2 cellular contexts compared by ENCODE assay signal in genomic region chr9:112750111-112750766, GRCh38.
A peak's percentile ranks its signal among the peaks of the same experiment; 100 is the strongest.
TF ChIP-seq lines count a peak whose summit lies in the region.

Gene SNX30 (plus strand): TSS chr9:112750760. CDS start chr9:112751002, 242 bp downstream.

TF ChIP-seq in A549, 52 proteins besides CTCF, POLR2A, EP300 and RAD21 (continued from another document and continues in another):
- TF ChIP-seq REST (IDR thresholded peaks at IDR 0.05) (no peak), ELK1 (IDR thresholded peaks at IDR 0.05; ENCODE audit: low read depth, low read length) (no peak), MAZ (IDR thresholded peaks at IDR 0.05; ENCODE audit: borderline replicate concordance, low read depth, low read length) (0 out of 2 replicates have a peak, but pooled peaks have one; percentile 62), BCL3 (IDR thresholded peaks at IDR 0.05) (peak; percentile 85; the same call in 1 of the 3 replicates), TP53 (CRISPR knock-in tag; IDR thresholded peaks at IDR 0.05) (0 out of 2 replicates have a peak, but pooled peaks have one; percentile 66), JUN (IDR thresholded peaks at IDR 0.05) (peak; percentile 83 to 85), PHF8 (IDR thresholded peaks at IDR 0.05; ENCODE audit: borderline replicate concordance, low read depth) (peak; percentile 92), ZFP36 (IDR thresholded peaks at IDR 0.05; ENCODE audit: borderline replicate concordance, partially characterized antibody) (no peak), ZNF302 (CRISPR knock-in tag; IDR thresholded peaks at IDR 0.05) (no peak), E2F6 (IDR thresholded peaks at IDR 0.05; ENCODE audit: borderline replicate concordance, low read depth) (peak; percentile 87), ZSCAN20 (CRISPR knock-in tag; IDR thresholded peaks at IDR 0.05) (no peak), HMGXB4 (CRISPR knock-in tag; IDR thresholded peaks at IDR 0.05; ENCODE audit: borderline replicate concordance) (no peak), FOXS1 (CRISPR knock-in tag; IDR thresholded peaks at IDR 0.05) (0 out of 2 replicates have a peak, but pooled peaks have one; percentile 42), HOXB5 (CRISPR knock-in tag; IDR thresholded peaks at IDR 0.05) (0 out of 2 replicates have a peak, but pooled peaks have one; percentile 53), NPAS2 (CRISPR knock-in tag; IDR thresholded peaks at IDR 0.05; ENCODE audit: borderline replicate concordance) (no peak), SMC3 (IDR thresholded peaks at IDR 0.05) (peak; percentile 21; the same call in 1 of the 3 replicates), FOSB (CRISPR knock-in tag; IDR thresholded peaks at IDR 0.05) (no peak), MAX (IDR thresholded peaks at IDR 0.05) (peak; percentile 90), ZC3H11A (IDR thresholded peaks at IDR 0.05) (no peak), FOSL2 (IDR thresholded peaks at IDR 0.05) (no peak), FOSL2 (CRISPR knock-in tag; IDR thresholded peaks at IDR 0.05) (0 out of 2 replicates have a peak, but pooled peaks have one; percentile 4)

TF ChIP-seq in WTC11, 78 proteins besides CTCF, POLR2A, EP300 and RAD21 (continued from another document):
- TF ChIP-seq FOXP4 (CRISPR knock-in tag; IDR thresholded peaks at IDR 0.05) (peak; percentile 54; the same call in 1 of the 2 replicates), SP1 (CRISPR knock-in tag; conservative IDR thresholded peaks at IDR 0.05) (peak; percentile 65; the same call in 1 of the 2 replicates), RORB (CRISPR knock-in tag; IDR thresholded peaks at IDR 0.05) (no peak), ZNF121 (CRISPR knock-in tag; IDR thresholded peaks at IDR 0.05) (no peak), ETV6 (CRISPR knock-in tag; IDR thresholded peaks at IDR 0.05) (peak; percentile 61; the same call in 1 of the 2 replicates), GTF2I (CRISPR knock-in tag; conservative IDR thresholded peaks at IDR 0.05) (peak; percentile 40; the same call in 1 of the 2 replicates), USF1 (CRISPR knock-in tag; IDR thresholded peaks at IDR 0.05) (peak; percentile 65; the same call in 1 of the 2 replicates), PREB (CRISPR knock-in tag; IDR thresholded peaks at IDR 0.05; ENCODE audit: borderline replicate concordance) (no peak), JAZF1 (CRISPR knock-in tag; IDR thresholded peaks at IDR 0.05) (no peak), ZNF263 (CRISPR knock-in tag; IDR thresholded peaks at IDR 0.05; ENCODE audit: low read depth) (0 out of 2 replicates have a peak, but pooled peaks have one; percentile 39), GABPB1 (CRISPR knock-in tag; IDR thresholded peaks at IDR 0.05) (0 out of 2 replicates have a peak, but pooled peaks have one; percentile 43), TEAD1 (CRISPR knock-in tag; IDR thresholded peaks at IDR 0.05) (peak; percentile 58; the same call in 1 of the 2 replicates), SMAD3 (CRISPR knock-in tag; IDR thresholded peaks at IDR 0.05; ENCODE audit: borderline replicate concordance) (no peak), ZBTB21 (CRISPR knock-in tag; IDR thresholded peaks at IDR 0.05; ENCODE audit: borderline replicate concordance) (no peak), NFE2L1 (CRISPR knock-in tag; IDR thresholded peaks at IDR 0.05) (no peak), ZNF416 (CRISPR knock-in tag; IDR thresholded peaks at IDR 0.05) (no peak), KAT7 (CRISPR knock-in tag; IDR thresholded peaks at IDR 0.05; ENCODE audit: borderline replicate concordance) (no peak), CREB1 (CRISPR knock-in tag; IDR thresholded peaks at IDR 0.05) (peak; percentile 47; the same call in 1 of the 2 replicates), ATF3 (CRISPR knock-in tag; conservative IDR thresholded peaks at IDR 0.05) (no peak), USF2 (CRISPR knock-in tag; IDR thresholded peaks at IDR 0.05) (peak; percentile 83), NR2C2 (CRISPR knock-in tag; IDR thresholded peaks at IDR 0.05) (no peak), PRDM15 (CRISPR knock-in tag; IDR thresholded peaks at IDR 0.05) (0 out of 2 replicates have a peak, but pooled peaks have one; percentile 8), ZNF232 (CRISPR knock-in tag; IDR thresholded peaks at IDR 0.05) (no peak), ZNF425 (CRISPR knock-in tag; conservative IDR thresholded peaks at IDR 0.05) (no peak), FOXK1 (CRISPR knock-in tag; IDR thresholded peaks at IDR 0.05) (0 out of 2 replicates have a peak, but pooled peaks have one; percentile 28), GRHL2 (CRISPR knock-in tag; IDR thresholded peaks at IDR 0.05; ENCODE audit: insufficient replicate concordance, severe bottlenecking) (no peak)
